ENCODE assay signal across 1 cellular context in the genomic region with DNA sequence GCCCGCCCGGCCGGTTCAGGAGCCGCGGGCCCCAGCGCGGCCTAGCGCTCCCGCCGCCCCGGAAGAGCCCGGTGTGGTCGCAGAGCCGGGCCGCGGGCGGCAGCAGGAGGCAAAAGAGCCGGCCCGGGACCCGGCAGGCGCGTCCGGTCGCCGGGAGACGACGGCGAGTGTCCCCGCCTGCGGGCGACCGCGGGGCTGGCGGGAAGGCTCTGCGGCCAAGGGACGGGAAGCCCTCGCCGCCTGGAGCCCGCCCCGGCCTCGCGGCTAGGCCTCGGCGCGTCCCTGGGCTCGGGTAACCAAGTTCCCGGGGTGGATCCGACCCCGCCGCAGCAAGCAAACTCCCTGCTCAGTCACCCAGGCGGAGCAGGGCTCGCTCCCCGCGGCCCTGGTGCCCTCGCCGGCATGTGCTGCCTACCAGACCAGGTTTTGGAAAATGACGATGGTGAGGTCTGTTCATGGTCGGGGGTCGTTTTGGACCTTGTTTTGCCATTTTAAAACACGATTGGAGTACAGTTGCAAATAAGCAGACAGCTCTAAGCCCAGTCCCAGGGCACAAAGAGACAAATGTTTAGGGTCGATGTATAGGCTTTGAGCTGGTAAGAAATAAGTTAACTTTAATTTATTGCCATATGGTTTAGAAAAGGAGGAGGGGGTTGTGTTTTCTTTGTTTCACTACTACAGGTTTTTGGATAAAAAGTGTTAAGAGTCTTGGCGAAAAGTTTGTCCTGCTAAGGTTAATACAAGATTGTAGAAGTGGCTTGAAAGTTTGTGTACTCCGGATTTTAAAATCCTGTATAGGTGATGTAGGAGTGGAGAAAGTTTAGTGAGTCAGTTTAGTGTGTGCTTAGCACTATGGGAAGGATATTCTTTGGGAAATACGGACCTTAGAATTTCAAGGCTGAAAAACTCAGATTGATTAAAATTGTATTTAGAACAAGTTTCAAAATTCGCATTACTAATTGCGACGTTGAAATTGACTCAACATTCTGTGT.
TF ChIP-seq lines count a peak whose summit lies in the region.

No MANE protein-coding gene starts in this region.

TF ChIP-seq in HepG2, 621 proteins besides CTCF, POLR2A, EP300 and RAD21 (continued from another document and continues in another):
- TF ChIP-seq, protein P1, sequence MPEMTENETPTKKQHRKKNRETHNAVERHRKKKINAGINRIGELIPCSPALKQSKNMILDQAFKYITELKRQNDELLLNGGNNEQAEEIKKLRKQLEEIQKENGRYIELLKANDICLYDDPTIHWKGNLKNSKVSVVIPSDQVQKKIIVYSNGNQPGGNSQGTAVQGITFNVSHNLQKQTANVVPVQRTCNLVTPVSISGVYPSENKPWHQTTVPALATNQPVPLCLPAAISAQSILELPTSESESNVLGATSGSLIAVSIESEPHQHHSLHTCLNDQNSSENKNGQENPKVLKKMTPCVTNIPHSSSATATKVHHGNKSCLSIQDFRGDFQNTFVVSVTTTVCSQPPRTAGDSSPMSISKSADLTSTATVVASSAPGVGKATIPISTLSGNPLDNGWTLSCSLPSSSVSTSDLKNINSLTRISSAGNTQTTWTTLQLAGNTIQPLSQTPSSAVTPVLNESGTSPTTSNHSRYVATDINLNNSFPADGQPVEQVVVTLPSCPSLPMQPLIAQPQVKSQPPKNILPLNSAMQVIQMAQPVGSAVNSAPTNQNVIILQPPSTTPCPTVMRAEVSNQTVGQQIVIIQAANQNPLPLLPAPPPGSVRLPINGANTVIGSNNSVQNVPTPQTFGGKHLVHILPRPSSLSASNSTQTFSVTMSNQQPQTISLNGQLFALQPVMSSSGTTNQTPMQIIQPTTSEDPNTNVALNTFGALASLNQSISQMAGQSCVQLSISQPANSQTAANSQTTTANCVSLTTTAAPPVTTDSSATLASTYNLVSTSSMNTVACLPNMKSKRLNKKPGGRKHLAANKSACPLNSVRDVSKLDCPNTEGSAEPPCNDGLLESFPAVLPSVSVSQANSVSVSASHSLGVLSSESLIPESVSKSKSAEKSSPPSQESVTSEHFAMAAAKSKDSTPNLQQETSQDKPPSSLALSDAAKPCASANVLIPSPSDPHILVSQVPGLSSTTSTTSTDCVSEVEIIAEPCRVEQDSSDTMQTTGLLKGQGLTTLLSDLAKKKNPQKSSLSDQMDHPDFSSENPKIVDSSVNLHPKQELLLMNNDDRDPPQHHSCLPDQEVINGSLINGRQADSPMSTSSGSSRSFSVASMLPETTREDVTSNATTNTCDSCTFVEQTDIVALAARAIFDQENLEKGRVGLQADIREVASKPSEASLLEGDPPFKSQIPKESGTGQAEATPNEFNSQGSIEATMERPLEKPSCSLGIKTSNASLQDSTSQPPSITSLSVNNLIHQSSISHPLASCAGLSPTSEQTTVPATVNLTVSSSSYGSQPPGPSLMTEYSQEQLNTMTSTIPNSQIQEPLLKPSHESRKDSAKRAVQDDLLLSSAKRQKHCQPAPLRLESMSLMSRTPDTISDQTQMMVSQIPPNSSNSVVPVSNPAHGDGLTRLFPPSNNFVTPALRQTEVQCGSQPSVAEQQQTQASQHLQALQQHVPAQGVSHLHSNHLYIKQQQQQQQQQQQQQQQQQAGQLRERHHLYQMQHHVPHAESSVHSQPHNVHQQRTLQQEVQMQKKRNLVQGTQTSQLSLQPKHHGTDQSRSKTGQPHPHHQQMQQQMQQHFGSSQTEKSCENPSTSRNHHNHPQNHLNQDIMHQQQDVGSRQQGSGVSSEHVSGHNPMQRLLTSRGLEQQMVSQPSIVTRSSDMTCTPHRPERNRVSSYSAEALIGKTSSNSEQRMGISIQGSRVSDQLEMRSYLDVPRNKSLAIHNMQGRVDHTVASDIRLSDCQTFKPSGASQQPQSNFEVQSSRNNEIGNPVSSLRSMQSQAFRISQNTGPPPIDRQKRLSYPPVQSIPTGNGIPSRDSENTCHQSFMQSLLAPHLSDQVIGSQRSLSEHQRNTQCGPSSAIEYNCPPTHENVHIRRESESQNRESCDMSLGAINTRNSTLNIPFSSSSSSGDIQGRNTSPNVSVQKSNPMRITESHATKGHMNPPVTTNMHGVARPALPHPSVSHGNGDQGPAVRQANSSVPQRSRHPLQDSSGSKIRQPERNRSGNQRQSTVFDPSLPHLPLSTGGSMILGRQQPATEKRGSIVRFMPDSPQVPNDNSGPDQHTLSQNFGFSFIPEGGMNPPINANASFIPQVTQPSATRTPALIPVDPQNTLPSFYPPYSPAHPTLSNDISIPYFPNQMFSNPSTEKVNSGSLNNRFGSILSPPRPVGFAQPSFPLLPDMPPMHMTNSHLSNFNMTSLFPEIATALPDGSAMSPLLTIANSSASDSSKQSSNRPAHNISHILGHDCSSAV (CRISPR knock-in tag; IDR thresholded peaks at IDR 0.05; ENCODE audit: borderline replicate concordance) = no peak
- TF ChIP-seq, protein P2, sequence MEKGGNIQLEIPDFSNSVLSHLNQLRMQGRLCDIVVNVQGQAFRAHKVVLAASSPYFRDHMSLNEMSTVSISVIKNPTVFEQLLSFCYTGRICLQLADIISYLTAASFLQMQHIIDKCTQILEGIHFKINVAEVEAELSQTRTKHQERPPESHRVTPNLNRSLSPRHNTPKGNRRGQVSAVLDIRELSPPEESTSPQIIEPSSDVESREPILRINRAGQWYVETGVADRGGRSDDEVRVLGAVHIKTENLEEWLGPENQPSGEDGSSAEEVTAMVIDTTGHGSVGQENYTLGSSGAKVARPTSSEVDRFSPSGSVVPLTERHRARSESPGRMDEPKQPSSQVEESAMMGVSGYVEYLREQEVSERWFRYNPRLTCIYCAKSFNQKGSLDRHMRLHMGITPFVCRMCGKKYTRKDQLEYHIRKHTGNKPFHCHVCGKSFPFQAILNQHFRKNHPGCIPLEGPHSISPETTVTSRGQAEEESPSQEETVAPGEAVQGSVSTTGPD (CRISPR knock-in tag; IDR thresholded peaks at IDR 0.05) = no peak
- TF ChIP-seq, protein P3, sequence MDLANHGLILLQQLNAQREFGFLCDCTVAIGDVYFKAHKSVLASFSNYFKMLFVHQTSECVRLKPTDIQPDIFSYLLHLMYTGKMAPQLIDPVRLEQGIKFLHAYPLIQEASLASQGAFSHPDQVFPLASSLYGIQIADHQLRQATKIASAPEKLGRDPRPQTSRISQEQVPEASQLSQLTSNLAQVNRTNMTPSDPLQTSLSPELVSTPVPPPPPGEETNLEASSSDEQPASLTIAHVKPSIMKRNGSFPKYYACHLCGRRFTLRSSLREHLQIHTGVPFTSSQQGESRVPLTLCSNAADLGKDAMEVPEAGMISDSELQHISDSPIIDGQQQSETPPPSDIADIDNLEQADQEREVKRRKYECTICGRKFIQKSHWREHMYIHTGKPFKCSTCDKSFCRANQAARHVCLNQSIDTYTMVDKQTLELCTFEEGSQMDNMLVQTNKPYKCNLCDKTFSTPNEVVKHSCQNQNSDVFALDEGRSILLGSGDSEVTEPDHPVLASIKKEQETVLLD (CRISPR knock-in tag; IDR thresholded peaks at IDR 0.05; ENCODE audit: low read depth) = peak; percentile 76; the same call in 1 of the 2 replicates
- TF ChIP-seq ZMYM4 (CRISPR knock-in tag; IDR thresholded peaks at IDR 0.05) (peak; percentile 47), SKI (IDR thresholded peaks at IDR 0.05; ENCODE audit: partially characterized antibody) (no peak), ZNF547 (CRISPR knock-in tag; IDR thresholded peaks at IDR 0.05) (peak; percentile 60; the same call in 1 of the 2 replicates), KAT7 (CRISPR knock-in tag; IDR thresholded peaks at IDR 0.05; ENCODE audit: borderline replicate concordance) (no peak; the same call in 1 of the 2 replicates), MYC (CRISPR knock-in tag; IDR thresholded peaks at IDR 0.05; ENCODE audit: borderline replicate concordance) (peak; percentile 58; the same call in 1 of the 2 replicates), ATF7-NPFF (CRISPR knock-in tag; IDR thresholded peaks at IDR 0.05; ENCODE audit: low read depth) (peak; percentile 46; the same call in 1 of the 2 replicates), KAT2B (IDR thresholded peaks at IDR 0.05; ENCODE audit: borderline replicate concordance, low read depth, low read length) (no peak), MAFK (conservative IDR thresholded peaks at IDR 0.05 in 1 of 2, IDR thresholded peaks at IDR 0.05 in 1 of 2; ENCODE audit: low read length in 2 of 2) (no peak), TGIF2 (CRISPR knock-in tag; IDR thresholded peaks at IDR 0.05) (no peak), NFYB (CRISPR knock-in tag; IDR thresholded peaks at IDR 0.05) (no peak), ZNF331 (CRISPR knock-in tag; IDR thresholded peaks at IDR 0.05) (no peak), ZNF468 (CRISPR knock-in tag; IDR thresholded peaks at IDR 0.05) (peak; percentile 88), RBM22 (optimal IDR thresholded peaks at IDR 0.05; ENCODE audit: low read length) (no peak), CREM (IDR thresholded peaks at IDR 0.05) (no peak), CREM (CRISPR knock-in tag; IDR thresholded peaks at IDR 0.05) (no peak)
- TF ChIP-seq, protein P4, sequence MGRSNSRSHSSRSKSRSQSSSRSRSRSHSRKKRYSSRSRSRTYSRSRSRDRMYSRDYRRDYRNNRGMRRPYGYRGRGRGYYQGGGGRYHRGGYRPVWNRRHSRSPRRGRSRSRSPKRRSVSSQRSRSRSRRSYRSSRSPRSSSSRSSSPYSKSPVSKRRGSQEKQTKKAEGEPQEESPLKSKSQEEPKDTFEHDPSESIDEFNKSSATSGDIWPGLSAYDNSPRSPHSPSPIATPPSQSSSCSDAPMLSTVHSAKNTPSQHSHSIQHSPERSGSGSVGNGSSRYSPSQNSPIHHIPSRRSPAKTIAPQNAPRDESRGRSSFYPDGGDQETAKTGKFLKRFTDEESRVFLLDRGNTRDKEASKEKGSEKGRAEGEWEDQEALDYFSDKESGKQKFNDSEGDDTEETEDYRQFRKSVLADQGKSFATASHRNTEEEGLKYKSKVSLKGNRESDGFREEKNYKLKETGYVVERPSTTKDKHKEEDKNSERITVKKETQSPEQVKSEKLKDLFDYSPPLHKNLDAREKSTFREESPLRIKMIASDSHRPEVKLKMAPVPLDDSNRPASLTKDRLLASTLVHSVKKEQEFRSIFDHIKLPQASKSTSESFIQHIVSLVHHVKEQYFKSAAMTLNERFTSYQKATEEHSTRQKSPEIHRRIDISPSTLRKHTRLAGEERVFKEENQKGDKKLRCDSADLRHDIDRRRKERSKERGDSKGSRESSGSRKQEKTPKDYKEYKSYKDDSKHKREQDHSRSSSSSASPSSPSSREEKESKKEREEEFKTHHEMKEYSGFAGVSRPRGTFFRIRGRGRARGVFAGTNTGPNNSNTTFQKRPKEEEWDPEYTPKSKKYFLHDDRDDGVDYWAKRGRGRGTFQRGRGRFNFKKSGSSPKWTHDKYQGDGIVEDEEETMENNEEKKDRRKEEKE (IDR thresholded peaks at IDR 0.05) = no peak
- TF ChIP-seq, protein P5, sequence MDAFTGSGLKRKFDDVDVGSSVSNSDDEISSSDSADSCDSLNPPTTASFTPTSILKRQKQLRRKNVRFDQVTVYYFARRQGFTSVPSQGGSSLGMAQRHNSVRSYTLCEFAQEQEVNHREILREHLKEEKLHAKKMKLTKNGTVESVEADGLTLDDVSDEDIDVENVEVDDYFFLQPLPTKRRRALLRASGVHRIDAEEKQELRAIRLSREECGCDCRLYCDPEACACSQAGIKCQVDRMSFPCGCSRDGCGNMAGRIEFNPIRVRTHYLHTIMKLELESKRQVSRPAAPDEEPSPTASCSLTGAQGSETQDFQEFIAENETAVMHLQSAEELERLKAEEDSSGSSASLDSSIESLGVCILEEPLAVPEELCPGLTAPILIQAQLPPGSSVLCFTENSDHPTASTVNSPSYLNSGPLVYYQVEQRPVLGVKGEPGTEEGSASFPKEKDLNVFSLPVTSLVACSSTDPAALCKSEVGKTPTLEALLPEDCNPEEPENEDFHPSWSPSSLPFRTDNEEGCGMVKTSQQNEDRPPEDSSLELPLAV (CRISPR knock-in tag; conservative IDR thresholded peaks at IDR 0.05; ENCODE audit: low read depth) = no peak
- TF ChIP-seq, protein P6, sequence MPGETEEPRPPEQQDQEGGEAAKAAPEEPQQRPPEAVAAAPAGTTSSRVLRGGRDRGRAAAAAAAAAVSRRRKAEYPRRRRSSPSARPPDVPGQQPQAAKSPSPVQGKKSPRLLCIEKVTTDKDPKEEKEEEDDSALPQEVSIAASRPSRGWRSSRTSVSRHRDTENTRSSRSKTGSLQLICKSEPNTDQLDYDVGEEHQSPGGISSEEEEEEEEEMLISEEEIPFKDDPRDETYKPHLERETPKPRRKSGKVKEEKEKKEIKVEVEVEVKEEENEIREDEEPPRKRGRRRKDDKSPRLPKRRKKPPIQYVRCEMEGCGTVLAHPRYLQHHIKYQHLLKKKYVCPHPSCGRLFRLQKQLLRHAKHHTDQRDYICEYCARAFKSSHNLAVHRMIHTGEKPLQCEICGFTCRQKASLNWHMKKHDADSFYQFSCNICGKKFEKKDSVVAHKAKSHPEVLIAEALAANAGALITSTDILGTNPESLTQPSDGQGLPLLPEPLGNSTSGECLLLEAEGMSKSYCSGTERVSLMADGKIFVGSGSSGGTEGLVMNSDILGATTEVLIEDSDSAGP (CRISPR knock-in tag; IDR thresholded peaks at IDR 0.05; ENCODE audit: borderline replicate concordance) = no peak; the same call in 1 of the 2 replicates
- TF ChIP-seq, protein P7, sequence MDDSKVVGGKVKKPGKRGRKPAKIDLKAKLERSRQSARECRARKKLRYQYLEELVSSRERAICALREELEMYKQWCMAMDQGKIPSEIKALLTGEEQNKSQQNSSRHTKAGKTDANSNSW (CRISPR knock-in tag; IDR thresholded peaks at IDR 0.05; ENCODE audit: borderline replicate concordance) = no peak
- TF ChIP-seq, protein P8, sequence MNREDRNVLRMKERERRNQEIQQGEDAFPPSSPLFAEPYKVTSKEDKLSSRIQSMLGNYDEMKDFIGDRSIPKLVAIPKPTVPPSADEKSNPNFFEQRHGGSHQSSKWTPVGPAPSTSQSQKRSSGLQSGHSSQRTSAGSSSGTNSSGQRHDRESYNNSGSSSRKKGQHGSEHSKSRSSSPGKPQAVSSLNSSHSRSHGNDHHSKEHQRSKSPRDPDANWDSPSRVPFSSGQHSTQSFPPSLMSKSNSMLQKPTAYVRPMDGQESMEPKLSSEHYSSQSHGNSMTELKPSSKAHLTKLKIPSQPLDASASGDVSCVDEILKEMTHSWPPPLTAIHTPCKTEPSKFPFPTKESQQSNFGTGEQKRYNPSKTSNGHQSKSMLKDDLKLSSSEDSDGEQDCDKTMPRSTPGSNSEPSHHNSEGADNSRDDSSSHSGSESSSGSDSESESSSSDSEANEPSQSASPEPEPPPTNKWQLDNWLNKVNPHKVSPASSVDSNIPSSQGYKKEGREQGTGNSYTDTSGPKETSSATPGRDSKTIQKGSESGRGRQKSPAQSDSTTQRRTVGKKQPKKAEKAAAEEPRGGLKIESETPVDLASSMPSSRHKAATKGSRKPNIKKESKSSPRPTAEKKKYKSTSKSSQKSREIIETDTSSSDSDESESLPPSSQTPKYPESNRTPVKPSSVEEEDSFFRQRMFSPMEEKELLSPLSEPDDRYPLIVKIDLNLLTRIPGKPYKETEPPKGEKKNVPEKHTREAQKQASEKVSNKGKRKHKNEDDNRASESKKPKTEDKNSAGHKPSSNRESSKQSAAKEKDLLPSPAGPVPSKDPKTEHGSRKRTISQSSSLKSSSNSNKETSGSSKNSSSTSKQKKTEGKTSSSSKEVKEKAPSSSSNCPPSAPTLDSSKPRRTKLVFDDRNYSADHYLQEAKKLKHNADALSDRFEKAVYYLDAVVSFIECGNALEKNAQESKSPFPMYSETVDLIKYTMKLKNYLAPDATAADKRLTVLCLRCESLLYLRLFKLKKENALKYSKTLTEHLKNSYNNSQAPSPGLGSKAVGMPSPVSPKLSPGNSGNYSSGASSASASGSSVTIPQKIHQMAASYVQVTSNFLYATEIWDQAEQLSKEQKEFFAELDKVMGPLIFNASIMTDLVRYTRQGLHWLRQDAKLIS (CRISPR knock-in tag; IDR thresholded peaks at IDR 0.05) = peak; percentile 69; the same call in 1 of the 2 replicates
- TF ChIP-seq, protein P9, sequence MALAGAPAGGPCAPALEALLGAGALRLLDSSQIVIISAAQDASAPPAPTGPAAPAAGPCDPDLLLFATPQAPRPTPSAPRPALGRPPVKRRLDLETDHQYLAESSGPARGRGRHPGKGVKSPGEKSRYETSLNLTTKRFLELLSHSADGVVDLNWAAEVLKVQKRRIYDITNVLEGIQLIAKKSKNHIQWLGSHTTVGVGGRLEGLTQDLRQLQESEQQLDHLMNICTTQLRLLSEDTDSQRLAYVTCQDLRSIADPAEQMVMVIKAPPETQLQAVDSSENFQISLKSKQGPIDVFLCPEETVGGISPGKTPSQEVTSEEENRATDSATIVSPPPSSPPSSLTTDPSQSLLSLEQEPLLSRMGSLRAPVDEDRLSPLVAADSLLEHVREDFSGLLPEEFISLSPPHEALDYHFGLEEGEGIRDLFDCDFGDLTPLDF (CRISPR knock-in tag; IDR thresholded peaks at IDR 0.05) = 0 out of 2 replicates have a peak, but pooled peaks have one; percentile 34
